Comparison of ENCODE assay signal across 5 cellular contexts in the genomic region with DNA sequence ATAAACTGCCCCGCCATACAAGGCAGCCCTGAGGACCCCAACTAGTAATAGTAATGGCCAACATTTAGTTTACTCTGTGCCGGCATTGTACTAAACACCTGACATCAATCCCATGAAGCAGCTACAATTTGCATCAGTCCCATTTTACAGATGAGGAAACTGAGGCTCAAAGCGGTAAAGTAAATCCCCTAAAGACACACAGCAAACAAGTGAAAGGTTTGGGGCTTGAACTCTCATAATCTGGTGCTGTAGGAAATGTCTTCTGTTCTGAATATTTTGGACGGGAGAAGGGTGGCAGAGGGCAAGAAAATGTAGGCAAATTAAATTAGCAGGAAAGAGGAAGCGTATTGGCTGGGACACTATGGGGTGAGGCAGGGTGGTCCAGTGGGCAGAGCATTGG.
"Had no signal": no experiment of that assay in that cellular context is flagged by ENCODE, and none has a peak within 500 bp of the region (broad histone marks: within the 10 kb centered on the region; RNA-seq: fewer than 3 reads in every experiment).

No MANE protein-coding gene starts in this region.

- H3K9me3 ChIP-seq: HAP-1 had no signal

- ATAC-seq: GM23338 had no signal

- FAIRE-seq: HTR-8/SVneo had no signal

- H3K36me3 ChIP-seq: HAP-1 had no signal

- H3K4me2 ChIP-seq: GM23338 had no signal

- DNase-seq: H7, KG1 had no signal

- H3K4me3 ChIP-seq: GM23338, HAP-1 had no signal

- H3K4me1 ChIP-seq: HAP-1 had no signal

- H2AFZ ChIP-seq: GM23338 had no signal
